In genomic region chr10:4028027-4028471, GRCh38 we compare ENCODE assay signal across 1 cellular context.
TF ChIP-seq lines count a peak whose summit lies in the region.

No MANE protein-coding gene starts in this region.

TF ChIP-seq in K562, 482 proteins besides CTCF, POLR2A, EP300 and RAD21 (continued from another document):
- TF ChIP-seq KDM5B (IDR thresholded peaks at IDR 0.05; ENCODE audit: insufficient replicate concordance, low read depth, low read length): no peak
TF ChIP-seq in K562: peak in this region for 2.
